Comparison of ENCODE assay signal across 1 cellular context in the genomic region with DNA sequence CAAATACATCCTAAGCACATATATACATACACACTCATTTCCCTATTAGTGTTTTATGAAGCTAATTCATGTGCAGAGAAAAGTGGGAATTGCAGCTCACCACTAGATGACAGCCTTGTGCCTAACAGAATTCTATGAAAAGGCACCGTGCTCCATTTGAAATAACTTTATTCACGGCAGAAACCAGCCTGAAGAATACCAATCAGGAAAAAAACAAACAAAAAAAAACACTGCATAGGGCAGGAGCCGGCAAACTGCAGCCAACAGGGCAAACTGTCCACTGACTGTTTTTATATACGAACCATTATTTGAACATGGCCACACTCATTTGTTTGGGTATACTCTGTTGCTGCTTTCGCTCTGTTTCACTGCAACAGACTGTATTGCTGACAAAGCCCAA.
TF ChIP-seq lines count a peak whose summit lies in the region.

No MANE protein-coding gene starts in this region.

TF ChIP-seq in HepG2, 621 proteins besides CTCF, POLR2A, EP300 and RAD21 (continued from another document):
- no peak; the same call in 1 of the 2 replicates for TF ChIP-seq ZBTB40 (IDR thresholded peaks at IDR 0.05)
- peak; percentile 87 for TF ChIP-seq ZBTB40 (CRISPR knock-in tag; IDR thresholded peaks at IDR 0.05)
- 0 out of 4 replicates have a peak, but pooled peaks of 1 of the 2 experiments have one; percentile 7 for TF ChIP-seq MAFK (conservative IDR thresholded peaks at IDR 0.05 in 1 of 2, IDR thresholded peaks at IDR 0.05 in 1 of 2; ENCODE audit: low read length in 2 of 2)
- TF ChIP-seq SMC3 (IDR thresholded peaks at IDR 0.05; ENCODE audit: low read length), result peak; percentile 50
